ENCODE assay signal across 26 cellular contexts in genomic region chr1:3052501-3052900, GRCh38. TPM values are rescaled to one million over a fixed set of nuclear protein-coding genes. Genes with fewer than 3 reads are reported as not detected.
DNase-seq lines count a peak whose midpoint lies in the region; ATAC-seq, FAIRE-seq and TF ChIP-seq lines count a peak whose summit lies in the region.
"Had no signal": no experiment of that assay in that cellular context is flagged by ENCODE, and none has a peak within 500 bp of the region (broad histone marks: within the 10 kb centered on the region; RNA-seq: fewer than 3 reads in every experiment).

No MANE protein-coding gene starts in this region.

- H3K9me3 ChIP-seq in pancreas, result no peaks in the 10 kb centered on the region
- no peaks in the 10 kb centered on the region for H3K9me3 ChIP-seq in MG63
- H3K9me3 ChIP-seq: BLaER1, Caco-2 had no signal

- H3K36me3 Mint-ChIP-seq in CD14-positive monocyte, result no peaks in the 10 kb centered on the region
- H3K36me3 Mint-ChIP-seq: CD4-positive, alpha-beta memory T cell had no signal

- H3K4me1 ChIP-seq in pancreas, result no peaks in the 10 kb centered on the region
- H3K4me1 ChIP-seq: BLaER1, Caco-2 had no signal

- no peak for TF ChIP-seq CTCF in CD14-positive monocyte (IDR thresholded peaks at IDR 0.05)
- no peak for TF ChIP-seq CTCF in pancreas (IDR thresholded peaks at IDR 0.05)

- H3K27ac ChIP-seq in pancreas, result no peak overlapping the region
- H3K27ac ChIP-seq: 22Rv1, BLaER1, PC-9 had no signal

- intact Hi-C loops in CD14-positive monocyte (cut with micrococcal nuclease) (no loop called here), pancreas (cut with DNase I) (no loop called here)

- WGBS in pancreas, 2 donors, result 82 to 98% methylated on average over 5 of the region's 5 CpGs

- FAIRE-seq in pancreas (lab: Jason Lieb, UNC), result no peak

- ATAC-seq in pancreas (no peak), GM19452 (IDR thresholded peaks at IDR 0.05; ENCODE audit: unreplicated experiment) (no peak)
- ATAC-seq: GM23338, HCT116 had no signal

- H3K4me3 ChIP-seq in pancreas, result no peak overlapping the region
- H3K4me3 ChIP-seq in MG63, result no peak overlapping the region
- H3K4me3 ChIP-seq: BLaER1, GM23338, PC-9 had no signal

- H3K9me3 Mint-ChIP-seq in CD14-positive monocyte, result peaks cover 0 to 4% (median 2%) of the 10 kb centered on the region in 7 donors

- no peaks in the 10 kb centered on the region for H3K4me1 Mint-ChIP-seq in CD14-positive monocyte
- H3K4me1 Mint-ChIP-seq: GM23338 had no signal

- DNase-seq in activated CD8-positive, alpha-beta memory T cell treated with anti-CD3 and anti-CD28 coated beads, Interleukin-2, amount 50 U/mL, for 4 hours, result peak; percentile 8
- no peak for DNase-seq in activated CD8-positive, alpha-beta memory T cell treated with anti-CD3 and anti-CD28 coated beads for 24 hours
- DNase-seq in CD14-positive monocyte (ENCODE audit: low spot score) (peak; percentile 22), islet precursor cell (peak; percentile 26), pancreas (peak in 4 of 6 donors; percentile 2 to 31 (median 14)), MG63 (no peak), NCI-H526 treated with DMSO at 0.1 percent for 48 hours (lab: John Stamatoyannopoulos, UW) (no peak)
- DNase-seq: ACHN; CD4-positive, alpha-beta memory T cell; DMS 273 treated with DMSO at 0.1 percent for 48 hours; DMS79 treated with DMSO at 0.1 percent for 48 hours; Karpas-422; NCI-H1436; NCI-H187 treated with DMSO at 0.1 percent for 48 hours; NCI-H2107; NCI-H446 treated with DMSO at 0.1 percent for 48 hours; PC-9; RPMI8226; SHP77 treated with DMSO at 0.1 percent for 48 hours had no signal

- H3K4me3 Mint-ChIP-seq in CD14-positive monocyte, result no peak overlapping the region
- H3K4me3 Mint-ChIP-seq: CD4-positive, alpha-beta memory T cell; GM23338 had no signal

- peaks cover 0 to 13% (median 9%) of the 10 kb centered on the region in 3 donors for H3K27me3 Mint-ChIP-seq in CD14-positive monocyte (ENCODE audit: low read depth in 3 of 3)

- H3K36me3 ChIP-seq in pancreas, result no peaks in the 10 kb centered on the region
- no peaks in the 10 kb centered on the region for H3K36me3 ChIP-seq in MG63
- H3K36me3 ChIP-seq: BLaER1 had no signal

- H3K27me3 ChIP-seq in pancreas, result no peaks in the 10 kb centered on the region
- H3K27me3 ChIP-seq in MG63, result peaks cover 3% of the 10 kb centered on the region

- no peak overlapping the region for H3K27ac Mint-ChIP-seq in CD14-positive monocyte
- H3K27ac Mint-ChIP-seq: GM23338 had no signal

RNA-seq across cellular contexts. Expression of gene PRDM16, which starts 16.5 kb away (rescaled TPM):
- polyA plus RNA-seq in CD14-positive monocyte (not detected), pancreas (10 to 100 TPM in 1 of 2 donors, 1 to 10 TPM in 1; 6.6 to 19.2 TPM)
- 10 to 100 TPM; 10.7 to 19.1 (median 14.9) TPM for total RNA-seq in pancreas
- 0.95 TPM in 1 of 2 replicates, not detected in the other for total RNA-seq in MG63 (2014; rRNA removed; shearing (Covaris generic); ENCODE audit: low replicate concordance)
- total RNA-seq: CD4-positive, alpha-beta memory T cell; M059J; PC-9 had no signal
- polyA plus RNA-seq: CD4-positive, alpha-beta memory T cell had no signal

RNA-seq across cellular contexts. Expression of gene ACTRT2, which starts 31.2 kb away (rescaled TPM):
- not detected for polyA plus RNA-seq in CD14-positive monocyte
- not detected for total RNA-seq in pancreas
- not detected for polyA plus RNA-seq in pancreas
- not detected in 2 replicates for total RNA-seq in MG63 (2014; rRNA removed; shearing (Covaris generic); ENCODE audit: low replicate concordance)
- total RNA-seq: Caco-2; CD4-positive, alpha-beta memory T cell; GM23338; M059J; PC-9 had no signal
- polyA plus RNA-seq: CD4-positive, alpha-beta memory T cell; GM23338 had no signal

Comparison
In these comparisons a context has a peak if more than half of its experiments do, and no peak if none do; other contexts are left out.
1. DNase-seq: peak in activated CD8-positive, alpha-beta memory T cell treated with anti-CD3 and anti-CD28 coated beads, Interleukin-2, amount 50 U/mL, for 4 hours (single experiment), CD14-positive monocyte (single experiment), islet precursor cell (single experiment) and pancreas (4 of 6); none in activated CD8-positive, alpha-beta memory T cell treated with anti-CD3 and anti-CD28 coated beads for 24 hours (single experiment), MG63 (single experiment) and NCI-H526 treated with DMSO at 0.1 percent for 48 hours (single experiment).